In genomic region chr5:72144762-72145161, GRCh38 we compare ENCODE assay signal across 1 cellular context.
TF ChIP-seq lines count a peak whose summit lies in the region.

No MANE protein-coding gene starts in this region.

TF ChIP-seq in IMR-90, 13 proteins besides CTCF, POLR2A, EP300 and RAD21 (continued from another document):
- TF ChIP-seq USF2 (IDR thresholded peaks at IDR 0.05; ENCODE audit: low read depth, low read length) (no peak), NFE2L2 (IDR thresholded peaks at IDR 0.05; ENCODE audit: low read depth, low read length) (no peak), CEBPB (IDR thresholded peaks at IDR 0.05; ENCODE audit: low read depth, low read length) (no peak), MXI1 (IDR thresholded peaks at IDR 0.05; ENCODE audit: borderline replicate concordance, low read depth, low read length) (no peak), MAFK (IDR thresholded peaks at IDR 0.05; ENCODE audit: low read depth, low read length) (no peak), ELK1 (IDR thresholded peaks at IDR 0.05; ENCODE audit: borderline replicate concordance, low read depth, low read length) (no peak), MAZ (IDR thresholded peaks at IDR 0.05; ENCODE audit: borderline replicate concordance, low read depth, low read length) (no peak), BHLHE40 (IDR thresholded peaks at IDR 0.05; ENCODE audit: low read depth, low read length) (no peak), CHD1 (IDR thresholded peaks at IDR 0.05; ENCODE audit: low read depth, low read length) (no peak), SMC3 (IDR thresholded peaks at IDR 0.05; ENCODE audit: low read depth, low read length) (no peak), RCOR1 (IDR thresholded peaks at IDR 0.05; ENCODE audit: insufficient replicate concordance, low read length) (no peak)
